In the genomic region with DNA sequence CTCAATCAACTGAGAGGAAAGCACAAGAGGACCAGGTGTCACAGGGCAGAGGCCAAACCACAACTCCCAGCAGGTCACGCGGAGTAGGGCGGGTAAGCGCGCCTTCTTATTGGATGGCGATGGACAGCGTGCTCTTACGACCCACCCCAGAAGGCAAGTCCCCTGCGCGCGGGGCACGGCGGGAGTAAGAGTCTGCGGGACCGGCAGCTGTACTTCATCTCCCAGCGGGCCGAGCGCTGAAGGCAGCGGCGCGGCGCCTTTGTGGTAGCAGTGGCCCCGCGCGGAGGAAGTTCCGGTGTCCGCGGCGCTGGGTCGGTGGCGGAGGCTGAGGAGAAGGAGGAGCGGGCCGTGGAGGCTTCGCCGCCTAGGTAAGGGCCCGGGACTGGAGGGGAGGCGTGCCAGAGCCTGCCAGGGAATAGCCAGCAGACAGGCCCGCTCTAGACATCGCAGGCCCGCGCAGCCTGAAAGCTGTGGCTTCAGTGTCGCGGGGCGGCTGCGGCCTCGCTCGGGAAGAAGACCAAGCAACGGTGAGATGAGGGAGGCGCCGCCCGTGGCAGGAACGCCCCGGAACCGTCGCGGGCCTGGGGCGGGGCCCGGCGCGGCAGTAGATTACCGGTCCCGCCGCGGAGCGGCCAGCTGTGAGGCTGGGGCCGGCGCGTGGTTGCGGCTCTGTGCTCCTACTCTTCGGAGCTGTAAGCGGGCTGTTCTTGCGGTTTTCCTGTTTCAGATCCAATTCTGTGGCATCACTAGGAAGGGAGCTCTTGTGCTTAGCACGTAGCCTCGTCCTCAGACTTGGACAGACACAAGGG, we compare ENCODE assay signal across 8 cellular contexts. TPM values are rescaled to one million over a fixed set of nuclear protein-coding genes. Genes with fewer than 3 reads are reported as not detected.
DNase-seq lines count a peak whose midpoint lies in the region; ATAC-seq and TF ChIP-seq lines count a peak whose summit lies in the region.

A gene with protein sequence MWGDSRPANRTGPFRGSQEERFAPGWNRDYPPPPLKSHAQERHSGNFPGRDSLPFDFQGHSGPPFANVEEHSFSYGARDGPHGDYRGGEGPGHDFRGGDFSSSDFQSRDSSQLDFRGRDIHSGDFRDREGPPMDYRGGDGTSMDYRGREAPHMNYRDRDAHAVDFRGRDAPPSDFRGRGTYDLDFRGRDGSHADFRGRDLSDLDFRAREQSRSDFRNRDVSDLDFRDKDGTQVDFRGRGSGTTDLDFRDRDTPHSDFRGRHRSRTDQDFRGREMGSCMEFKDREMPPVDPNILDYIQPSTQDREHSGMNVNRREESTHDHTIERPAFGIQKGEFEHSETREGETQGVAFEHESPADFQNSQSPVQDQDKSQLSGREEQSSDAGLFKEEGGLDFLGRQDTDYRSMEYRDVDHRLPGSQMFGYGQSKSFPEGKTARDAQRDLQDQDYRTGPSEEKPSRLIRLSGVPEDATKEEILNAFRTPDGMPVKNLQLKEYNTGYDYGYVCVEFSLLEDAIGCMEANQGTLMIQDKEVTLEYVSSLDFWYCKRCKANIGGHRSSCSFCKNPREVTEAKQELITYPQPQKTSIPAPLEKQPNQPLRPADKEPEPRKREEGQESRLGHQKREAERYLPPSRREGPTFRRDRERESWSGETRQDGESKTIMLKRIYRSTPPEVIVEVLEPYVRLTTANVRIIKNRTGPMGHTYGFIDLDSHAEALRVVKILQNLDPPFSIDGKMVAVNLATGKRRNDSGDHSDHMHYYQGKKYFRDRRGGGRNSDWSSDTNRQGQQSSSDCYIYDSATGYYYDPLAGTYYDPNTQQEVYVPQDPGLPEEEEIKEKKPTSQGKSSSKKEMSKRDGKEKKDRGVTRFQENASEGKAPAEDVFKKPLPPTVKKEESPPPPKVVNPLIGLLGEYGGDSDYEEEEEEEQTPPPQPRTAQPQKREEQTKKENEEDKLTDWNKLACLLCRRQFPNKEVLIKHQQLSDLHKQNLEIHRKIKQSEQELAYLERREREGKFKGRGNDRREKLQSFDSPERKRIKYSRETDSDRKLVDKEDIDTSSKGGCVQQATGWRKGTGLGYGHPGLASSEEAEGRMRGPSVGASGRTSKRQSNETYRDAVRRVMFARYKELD (plus strand): TSS at position 293 of the 809 bp plus-strand sequence. CDS start 22,492 bp downstream, outside the sequence.

- BruUV-seq in PC-3 (replicated peaks; lab: Mats Ljungman, UMichigan): no TSS peak

- H3K79me2 ChIP-seq in PC-3 (ENCODE audit: low read length): peaks cover 47% of the 10 kb centered on the region

- TF ChIP-seq RAD21 in Ishikawa (IDR thresholded peaks at IDR 0.05; ENCODE audit: low read depth): no peak

- CTCF ChIA-PET in PC-3 (lab: Charles Lee): interaction anchor here (0.6 to 1.0 kb wide), 3 partner anchors 10 to 293 kb away, joined by 3 to 20 read pairs (median 6); partner anchors contain the start of gene MON1A

- ATAC-seq in GM21576 (IDR thresholded peaks at IDR 0.05; ENCODE audit: unreplicated experiment) (peak; percentile 88), PC-3 (peak; percentile 98), mucosa of descending colon (peak; percentile 98)

- peak within 1 kb of the TSS; percentile 91 for H3K4me3 ChIP-seq in PC-3 (ENCODE audit: low read length)
- H3K4me3 ChIP-seq in mucosa of descending colon: peak within 1 kb of the TSS; percentile 38

- H3K9ac ChIP-seq in PC-3 (ENCODE audit: low read length): peak within 1 kb of the TSS; percentile 84

- H3K4me1 ChIP-seq in PC-3 (ENCODE audit: insufficient read depth, low read length) (peaks cover 4% of the 10 kb centered on the region), mucosa of descending colon (ENCODE audit: low read depth) (peaks cover 3% of the 10 kb centered on the region)

- peaks cover 18% of the 10 kb centered on the region for H4K20me1 ChIP-seq in PC-3 (ENCODE audit: low read length)

- no peaks in the 10 kb centered on the region for H3K9me3 ChIP-seq in PC-3 (ENCODE audit: low read length)
- H3K9me3 ChIP-seq in mucosa of descending colon: no peaks in the 10 kb centered on the region

- peak; percentile 89 for DNase-seq in DMS114 treated with DMSO at 0.1 percent for 48 hours (lab: John Stamatoyannopoulos, UW; ENCODE audit: unreplicated experiment)
- peak; percentile 96 for DNase-seq in PC-3
- DNase-seq in activated T-cell treated with anti-CD3 and anti-CD28 coated beads for 48 hours (ENCODE audit: low read depth): peak; percentile 94
- peak; percentile 86 for DNase-seq in epithelial cell of prostate (ENCODE audit: low read depth, low spot score)
- DNase-seq in mucosa of descending colon: peak; percentile 96 to 99 (median 97)
- DNase-seq in stimulated activated CD8-positive, alpha-beta memory T cell treated with anti-CD3 and anti-CD28 coated beads, Interleukin-4, amount 100 ng/mL, for 24 hours (ENCODE audit: low read depth): peak; percentile 90

- H3K9me2 ChIP-seq in PC-3 (replicated peaks; ENCODE audit: low read length): no peaks in the 10 kb centered on the region

- intact Hi-C loops in PC-3 (cut with micrococcal nuclease) (loop anchor here (1.0 kb wide), 1 partner anchor 11 kb away; the partner anchor contains the start of gene MON1A), mucosa of descending colon (cut with DNase I, micrococcal nuclease) (no loop called here)

- TF ChIP-seq CTCF in PC-3 (conservative IDR thresholded peaks at IDR 0.05; ENCODE audit: low read depth, low read length) (no peak), mucosa of descending colon (IDR thresholded peaks at IDR 0.05) (no peak)

- 0 out of 2 replicates have a peak, but pooled peaks cover 3% of the 10 kb centered on the region for H3K36me3 ChIP-seq in PC-3 (ENCODE audit: low read depth, low read length)
- H3K36me3 ChIP-seq in mucosa of descending colon (ENCODE audit: low read depth): no peaks in the 10 kb centered on the region

- no peaks in the 10 kb centered on the region for H3F3A ChIP-seq in PC-3 (ENCODE audit: low read length, unreplicated experiment)

- H3K27me3 ChIP-seq in PC-3 (ENCODE audit: low read length): no peaks in the 10 kb centered on the region

- no peak for TF ChIP-seq EP300 in Ishikawa (IDR thresholded peaks at IDR 0.05; ENCODE audit: borderline replicate concordance)

- peak within 1 kb of the TSS; percentile 96 for H3K4me2 ChIP-seq in PC-3 (ENCODE audit: low read length)

- POLR2A ChIA-PET in PC-3 (lab: Charles Lee; ENCODE audit: unreplicated experiment): interaction anchor here (1.0 to 1.6 kb wide), 3 partner anchors 9 to 34 kb away, joined by 3 to 9 read pairs (median 5); partner anchors contain the start of gene MON1A

- H2AFZ ChIP-seq in PC-3 (ENCODE audit: low read length): peak within 1 kb of the TSS; percentile 81

- H3K27ac ChIP-seq in PC-3 (ENCODE audit: low read length) (peak within 1 kb of the TSS; percentile 82), epithelial cell of prostate (peak within 1 kb of the TSS; percentile 92)

TF ChIP-seq in Ishikawa, 13 proteins besides CTCF, POLR2A, EP300 and RAD21:
- TF ChIP-seq CEBPB (IDR thresholded peaks at IDR 0.05) (no peak), CREB1 (IDR thresholded peaks at IDR 0.05; ENCODE audit: low read depth) (peak; percentile 56; the same call in 1 of the 2 replicates), TCF12 (IDR thresholded peaks at IDR 0.05; ENCODE audit: low read depth) (peak; percentile 70), ZBTB7A (IDR thresholded peaks at IDR 0.05; ENCODE audit: low read depth) (no peak), YY1 (IDR thresholded peaks at IDR 0.05; ENCODE audit: low read depth) (0 out of 2 replicates have a peak, but pooled peaks have one; percentile 51), EGR1 (IDR thresholded peaks at IDR 0.05) (no peak; the same call in 1 of the 2 replicates), MAX (IDR thresholded peaks at IDR 0.05) (peak; percentile 76), FOXM1 (IDR thresholded peaks at IDR 0.05; ENCODE audit: borderline replicate concordance, low read depth) (no peak), NFIC (IDR thresholded peaks at IDR 0.05) (no peak), TAF1 (IDR thresholded peaks at IDR 0.05; ENCODE audit: low read depth) (peak; percentile 70), TEAD4 (IDR thresholded peaks at IDR 0.05) (no peak)
- TF ChIP-seq, protein P1, sequence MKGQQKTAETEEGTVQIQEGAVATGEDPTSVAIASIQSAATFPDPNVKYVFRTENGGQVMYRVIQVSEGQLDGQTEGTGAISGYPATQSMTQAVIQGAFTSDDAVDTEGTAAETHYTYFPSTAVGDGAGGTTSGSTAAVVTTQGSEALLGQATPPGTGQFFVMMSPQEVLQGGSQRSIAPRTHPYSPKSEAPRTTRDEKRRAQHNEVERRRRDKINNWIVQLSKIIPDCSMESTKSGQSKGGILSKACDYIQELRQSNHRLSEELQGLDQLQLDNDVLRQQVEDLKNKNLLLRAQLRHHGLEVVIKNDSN (IDR thresholded peaks at IDR 0.05): peak; percentile 90
- TF ChIP-seq, protein P2, sequence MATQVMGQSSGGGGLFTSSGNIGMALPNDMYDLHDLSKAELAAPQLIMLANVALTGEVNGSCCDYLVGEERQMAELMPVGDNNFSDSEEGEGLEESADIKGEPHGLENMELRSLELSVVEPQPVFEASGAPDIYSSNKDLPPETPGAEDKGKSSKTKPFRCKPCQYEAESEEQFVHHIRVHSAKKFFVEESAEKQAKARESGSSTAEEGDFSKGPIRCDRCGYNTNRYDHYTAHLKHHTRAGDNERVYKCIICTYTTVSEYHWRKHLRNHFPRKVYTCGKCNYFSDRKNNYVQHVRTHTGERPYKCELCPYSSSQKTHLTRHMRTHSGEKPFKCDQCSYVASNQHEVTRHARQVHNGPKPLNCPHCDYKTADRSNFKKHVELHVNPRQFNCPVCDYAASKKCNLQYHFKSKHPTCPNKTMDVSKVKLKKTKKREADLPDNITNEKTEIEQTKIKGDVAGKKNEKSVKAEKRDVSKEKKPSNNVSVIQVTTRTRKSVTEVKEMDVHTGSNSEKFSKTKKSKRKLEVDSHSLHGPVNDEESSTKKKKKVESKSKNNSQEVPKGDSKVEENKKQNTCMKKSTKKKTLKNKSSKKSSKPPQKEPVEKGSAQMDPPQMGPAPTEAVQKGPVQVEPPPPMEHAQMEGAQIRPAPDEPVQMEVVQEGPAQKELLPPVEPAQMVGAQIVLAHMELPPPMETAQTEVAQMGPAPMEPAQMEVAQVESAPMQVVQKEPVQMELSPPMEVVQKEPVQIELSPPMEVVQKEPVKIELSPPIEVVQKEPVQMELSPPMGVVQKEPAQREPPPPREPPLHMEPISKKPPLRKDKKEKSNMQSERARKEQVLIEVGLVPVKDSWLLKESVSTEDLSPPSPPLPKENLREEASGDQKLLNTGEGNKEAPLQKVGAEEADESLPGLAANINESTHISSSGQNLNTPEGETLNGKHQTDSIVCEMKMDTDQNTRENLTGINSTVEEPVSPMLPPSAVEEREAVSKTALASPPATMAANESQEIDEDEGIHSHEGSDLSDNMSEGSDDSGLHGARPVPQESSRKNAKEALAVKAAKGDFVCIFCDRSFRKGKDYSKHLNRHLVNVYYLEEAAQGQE (IDR thresholded peaks at IDR 0.05; ENCODE audit: low read depth): no peak
TF ChIP-seq in Ishikawa: peak in this region for 6.

RNA-seq across cellular contexts. Expression of the gene that starts here (rescaled TPM):
- total RNA-seq in PC-3 (2014; rRNA removed) (64.6 and 73.5 TPM in 2 replicates), mucosa of descending colon (100 to 1,000 TPM in 2 of 3 donors, 10 to 100 TPM in 1; 75.6 to 124 (median 112) TPM)

Comparison
In these comparisons a context has a peak if more than half of its experiments do, and no peak if none do; other contexts are left out.
1. Peak in every context shown above with its lines: DNase-seq, ATAC-seq, H3K4me3 ChIP-seq and H3K27ac ChIP-seq.